ENCODE assay signal across 18 cellular contexts in genomic region chr22:20123364-20124082, GRCh38. TPM values are rescaled to one million over a fixed set of nuclear protein-coding genes. Genes with fewer than 3 reads are reported as not detected.
"Had no signal": no experiment of that assay in that cellular context is flagged by ENCODE, and none has a peak within 500 bp of the region (broad histone marks: within the 10 kb centered on the region; RNA-seq: fewer than 3 reads in every experiment).

No MANE protein-coding gene starts in this region.

- H3K9me3 Mint-ChIP-seq: activated naive CD8-positive, alpha-beta T cell treated with anti-CD3 and anti-CD28 coated beads, Interleukin-2, amount 10 ng/mL, durations not matched to agents 7 days and 5 days; mesothelial cell of epicardium; T-helper 1 cell treated with Interleukin-12 subunit alpha and Interleukin-12 subunit beta and Interleukin-4 antibody, amounts not matched to agents 30 μg/mL and 1 μg/mL, for 36 hours had no signal

- ATAC-seq: body of pancreas, left lung had no signal

- DNase-seq: activated CD4-positive, alpha-beta T cell treated with anti-CD3 and anti-CD28 coated beads for 1 hour; activated naive CD4-positive, alpha-beta T cell; activated naive CD8-positive, alpha-beta T cell treated with anti-CD3 and anti-CD28 coated beads, Interleukin-2, amount 10 ng/mL, durations not matched to agents 7 days and 5 days; body of pancreas; caudate nucleus; colonic mucosa; hypothalamus; left lung; WERI-Rb-1 had no signal

- H3K9me3 ChIP-seq: body of pancreas, colonic mucosa, left lung, right atrium auricular region had no signal

- H3K4me3 Mint-ChIP-seq: activated naive CD8-positive, alpha-beta T cell treated with anti-CD3 and anti-CD28 coated beads, Interleukin-2, amount 10 ng/mL, durations not matched to agents 7 days and 5 days; mesothelial cell of epicardium; T-helper 1 cell treated with Interleukin-12 subunit alpha and Interleukin-12 subunit beta and Interleukin-4 antibody, amounts not matched to agents 30 μg/mL and 1 μg/mL, for 36 hours had no signal

- H3K4me3 ChIP-seq: body of pancreas, colonic mucosa, left lung, right atrium auricular region had no signal

- H3K27me3 ChIP-seq: body of pancreas, colonic mucosa, left lung, right atrium auricular region had no signal

- H3K27ac ChIP-seq: body of pancreas, colonic mucosa, left lung, right atrium auricular region, WERI-Rb-1 had no signal

- H3K4me1 ChIP-seq: colonic mucosa had no signal

- H3K27ac Mint-ChIP-seq: mesothelial cell of epicardium; progenitor cell of endocrine pancreas; T-helper 1 cell treated with Interleukin-12 subunit alpha and Interleukin-12 subunit beta and Interleukin-4 antibody, amounts not matched to agents 30 μg/mL and 1 μg/mL, for 36 hours had no signal

- FAIRE-seq: endometrium, frontal cortex had no signal

- H3K27me3 Mint-ChIP-seq: activated naive CD8-positive, alpha-beta T cell treated with anti-CD3 and anti-CD28 coated beads, Interleukin-2, amount 10 ng/mL, durations not matched to agents 7 days and 5 days; progenitor cell of endocrine pancreas had no signal

RNA-seq across cellular contexts. Expression of gene CCDC188, which starts 27.3 kb away (rescaled TPM):
- total RNA-seq: activated CD8-positive, alpha-beta memory T cell treated with anti-CD3 and anti-CD28 coated beads for 36 hours; body of pancreas; mesothelial cell of epicardium; skeletal muscle tissue had no signal
- polyA plus RNA-seq: neural cell had no signal
